In genomic region chr9:120877276-120878034, GRCh38 we compare ENCODE assay signal across 8 cellular contexts. TPM values are rescaled to one million over a fixed set of nuclear protein-coding genes. Genes with fewer than 3 reads are reported as not detected.
A peak's percentile ranks its signal among the peaks of the same experiment; 100 is the strongest.
DNase-seq lines count a peak whose midpoint lies in the region; ATAC-seq, FAIRE-seq and TF ChIP-seq lines count a peak whose summit lies in the region.

No MANE protein-coding gene starts in this region.

- DNase-seq in C1 segment of cervical spinal cord (lab: John Stamatoyannopoulos, UW) (peak in 11 of 14 donors; percentile 42 to 71 (median 64)), GM19239 (ENCODE audit: insufficient read length, low spot score) (peak; percentile 73), NCI-H82 treated with DMSO at 0.1 percent for 48 hours (lab: John Stamatoyannopoulos, UW; ENCODE audit: unreplicated experiment) (peak; percentile 30), epithelial cell of esophagus (ENCODE audit: low read depth) (peak; percentile 49)
- peak; percentile 85 for DNase-seq in activated CD8-positive, alpha-beta memory T cell treated with anti-CD3 and anti-CD28 coated beads, Interleukin-2, amount 10 ng/mL, durations not matched to agents 7 days and 5 days
- DNase-seq in stimulated activated naive CD8-positive, alpha-beta T cell treated with anti-CD3 and anti-CD28 coated beads, Interleukin-15, amount 100 ng/mL, for 72 hours, result peak; percentile 80 to 85

- ATAC-seq in HG03442 (IDR thresholded peaks at IDR 0.05; ENCODE audit: unreplicated experiment), result peak; percentile 40
- ATAC-seq in activated CD8-positive, alpha-beta memory T cell treated with anti-CD3 and anti-CD28 coated beads, Interleukin-2, amount 10 ng/mL, durations not matched to agents 7 days and 5 days, result peak; percentile 41
- peak; percentile 59 for ATAC-seq in stimulated activated naive CD8-positive, alpha-beta T cell treated with anti-CD3 and anti-CD28 coated beads, Interleukin-15, amount 100 ng/mL, for 72 hours

- TF ChIP-seq CTCF in epithelial cell of esophagus (IDR thresholded peaks at IDR 0.05; ENCODE audit: insufficient read depth, low read depth, low read length, missing control alignments), result no peak

- H3K4me1 Mint-ChIP-seq in activated CD8-positive, alpha-beta memory T cell treated with anti-CD3 and anti-CD28 coated beads, Interleukin-2, amount 10 ng/mL, durations not matched to agents 7 days and 5 days, result peaks cover 72% of the 10 kb centered on the region
- H3K4me1 Mint-ChIP-seq in stimulated activated naive CD8-positive, alpha-beta T cell treated with anti-CD3 and anti-CD28 coated beads, Interleukin-15, amount 100 ng/mL, for 72 hours, result peaks cover 85% of the 10 kb centered on the region

- peak overlapping the region; percentile 82 for H3K4me3 Mint-ChIP-seq in activated CD8-positive, alpha-beta memory T cell treated with anti-CD3 and anti-CD28 coated beads, Interleukin-2, amount 10 ng/mL, durations not matched to agents 7 days and 5 days
- H3K4me3 Mint-ChIP-seq in stimulated activated naive CD8-positive, alpha-beta T cell treated with anti-CD3 and anti-CD28 coated beads, Interleukin-15, amount 100 ng/mL, for 72 hours, result peak overlapping the region; percentile 94 to 96

- no peaks in the 10 kb centered on the region for H3K9me3 ChIP-seq in mononuclear cell (ENCODE audit: low read depth, low read length)

- peak overlapping the region; percentile 91 for H3K27ac Mint-ChIP-seq in activated CD8-positive, alpha-beta memory T cell treated with anti-CD3 and anti-CD28 coated beads, Interleukin-2, amount 10 ng/mL, durations not matched to agents 7 days and 5 days
- peak overlapping the region; percentile 95 to 98 for H3K27ac Mint-ChIP-seq in stimulated activated naive CD8-positive, alpha-beta T cell treated with anti-CD3 and anti-CD28 coated beads, Interleukin-15, amount 100 ng/mL, for 72 hours

- CTCF ChIA-PET in activated CD8-positive, alpha-beta memory T cell treated with anti-CD3 and anti-CD28 coated beads, Interleukin-2, amount 10 ng/mL, durations not matched to agents 7 days and 5 days (lab: Charles Lee), result interaction anchor here (1.0 to 5.2 kb wide), 8 partner anchors 13 to 59 kb away, joined by 3 to 44 read pairs (median 8); no protein-coding TSS in a partner anchor

- FAIRE-seq in GM19239 (lab: Jason Lieb, UNC), result no peak

- peaks cover 54% of the 10 kb centered on the region for H3K4me1 ChIP-seq in mononuclear cell (ENCODE audit: insufficient read depth, low read length)

- H3K4me3 ChIP-seq in epithelial cell of esophagus (ENCODE audit: low read length) (peak overlapping the region; percentile 70), mononuclear cell (ENCODE audit: low read length) (peak overlapping the region; percentile 68)

- H3K36me3 Mint-ChIP-seq in activated CD8-positive, alpha-beta memory T cell treated with anti-CD3 and anti-CD28 coated beads, Interleukin-2, amount 10 ng/mL, durations not matched to agents 7 days and 5 days, result peaks cover 44% of the 10 kb centered on the region

- H3K9me3 Mint-ChIP-seq in activated CD8-positive, alpha-beta memory T cell treated with anti-CD3 and anti-CD28 coated beads, Interleukin-2, amount 10 ng/mL, durations not matched to agents 7 days and 5 days (ENCODE audit: low read depth), result no peaks in the 10 kb centered on the region
- H3K9me3 Mint-ChIP-seq in stimulated activated naive CD8-positive, alpha-beta T cell treated with anti-CD3 and anti-CD28 coated beads, Interleukin-15, amount 100 ng/mL, for 72 hours, result no peaks in the 10 kb centered on the region

- H3K27me3 Mint-ChIP-seq in activated CD8-positive, alpha-beta memory T cell treated with anti-CD3 and anti-CD28 coated beads, Interleukin-2, amount 10 ng/mL, durations not matched to agents 7 days and 5 days, result no peaks in the 10 kb centered on the region
- no peaks in the 10 kb centered on the region for H3K27me3 Mint-ChIP-seq in stimulated activated naive CD8-positive, alpha-beta T cell treated with anti-CD3 and anti-CD28 coated beads, Interleukin-15, amount 100 ng/mL, for 72 hours

- no peaks in the 10 kb centered on the region for H3K27me3 ChIP-seq in mononuclear cell (ENCODE audit: insufficient read depth, low read length)

RNA-seq across cellular contexts. Expression of gene PHF19, which starts 0.5 kb away (rescaled TPM):
- total RNA-seq in activated CD8-positive, alpha-beta memory T cell treated with anti-CD3 and anti-CD28 coated beads, Interleukin-2, amount 10 ng/mL, durations not matched to agents 7 days and 5 days, result 100 to 1,000 TPM; 246 to 254 TPM
- 31.6 TPM for total RNA-seq in mononuclear cell

RNA-seq across cellular contexts. Expression of gene PSMD5, which starts 34.7 kb away (rescaled TPM):
- total RNA-seq in activated CD8-positive, alpha-beta memory T cell treated with anti-CD3 and anti-CD28 coated beads, Interleukin-2, amount 10 ng/mL, durations not matched to agents 7 days and 5 days, result 10 to 100 TPM; 53.6 to 58.9 TPM
- 27.5 TPM for total RNA-seq in mononuclear cell

RNA-seq across cellular contexts. Expression of gene TRAF1, which starts 49.1 kb away (rescaled TPM):
- total RNA-seq in activated CD8-positive, alpha-beta memory T cell treated with anti-CD3 and anti-CD28 coated beads, Interleukin-2, amount 10 ng/mL, durations not matched to agents 7 days and 5 days, result 100 to 1,000 TPM in 1 of 2 experiments, 10 to 100 TPM in 1; 59.6 to 114 TPM
- 88.8 TPM for total RNA-seq in mononuclear cell

Comparison
In these comparisons a context has a peak if more than half of its experiments do, and no peak if none do; other contexts are left out.
1. Peak in every context shown above with its lines: DNase-seq, ATAC-seq and H3K4me3 ChIP-seq.
2. DNase-seq: peak in every context shown above with its lines; median percentile 85 in activated CD8-positive, alpha-beta memory T cell treated with anti-CD3 and anti-CD28 coated beads, Interleukin-2, amount 10 ng/mL, durations not matched to agents 7 days and 5 days; 82 in stimulated activated naive CD8-positive, alpha-beta T cell treated with anti-CD3 and anti-CD28 coated beads, Interleukin-15, amount 100 ng/mL, for 72 hours; 73 in GM19239; 64 in C1 segment of cervical spinal cord; 49 in epithelial cell of esophagus; 30 in NCI-H82 treated with DMSO at 0.1 percent for 48 hours.